ENCODE assay signal across 1 cellular context in genomic region chr17:50483266-50483665, GRCh38.
TF ChIP-seq lines count a peak whose summit lies in the region.

No MANE protein-coding gene starts in this region.

TF ChIP-seq in endothelial cell of umbilical vein, 7 proteins besides CTCF, POLR2A, EP300 and RAD21:
- TF ChIP-seq EZH2 (IDR thresholded peaks at IDR 0.05; ENCODE audit: borderline replicate concordance, low read depth, low read length, severe bottlenecking) (no peak), GATA2 (IDR thresholded peaks at IDR 0.05; ENCODE audit: insufficient read depth, insufficient read length, low read depth, low read length) (no peak), MAX (IDR thresholded peaks at IDR 0.05; ENCODE audit: insufficient read depth, insufficient read length) (no peak), POLR2AphosphoS5 (IDR thresholded peaks at IDR 0.05; ENCODE audit: insufficient read depth, low read depth, low read length) (no peak), JUN (IDR thresholded peaks at IDR 0.05; ENCODE audit: borderline replicate concordance, insufficient read depth, insufficient read length, low read depth) (no peak), MYC (IDR thresholded peaks at IDR 0.05; ENCODE audit: low read depth, low read length) (no peak), FOS (IDR thresholded peaks at IDR 0.05; ENCODE audit: borderline replicate concordance, insufficient read depth, low read length) (no peak)
